1 cellular context compared by ENCODE assay signal in genomic region chr2:167817908-167818307, GRCh38.
A peak's percentile ranks its signal among the peaks of the same experiment; 100 is the strongest.
TF ChIP-seq lines count a peak whose summit lies in the region.

No MANE protein-coding gene starts in this region.

TF ChIP-seq in HepG2, 621 proteins besides CTCF, POLR2A, EP300 and RAD21 (continued from another document):
- TF ChIP-seq PRDM4 (CRISPR knock-in tag; IDR thresholded peaks at IDR 0.05; ENCODE audit: borderline replicate concordance) (no peak), ATF2 (CRISPR knock-in tag; IDR thresholded peaks at IDR 0.05) (no peak), ZSCAN31 (CRISPR knock-in tag; IDR thresholded peaks at IDR 0.05; ENCODE audit: low read depth) (no peak), CEBPZ (IDR thresholded peaks at IDR 0.05; ENCODE audit: low read length) (no peak), PAX8 (CRISPR knock-in tag; IDR thresholded peaks at IDR 0.05; ENCODE audit: borderline replicate concordance) (no peak), ZMAT3 (CRISPR knock-in tag; conservative IDR thresholded peaks at IDR 0.05) (no peak), MIER3 (CRISPR knock-in tag; IDR thresholded peaks at IDR 0.05; ENCODE audit: borderline replicate concordance) (no peak; the same call in 1 of the 2 replicates), ATF7 (IDR thresholded peaks at IDR 0.05) (no peak), ATF7 (CRISPR knock-in tag; IDR thresholded peaks at IDR 0.05) (no peak), CBX2 (IDR thresholded peaks at IDR 0.05; ENCODE audit: low read depth, low read length) (no peak), CBX2 (CRISPR knock-in tag; IDR thresholded peaks at IDR 0.05; ENCODE audit: low read depth) (no peak), ZNF512 (CRISPR knock-in tag; IDR thresholded peaks at IDR 0.05) (no peak), MNT (IDR thresholded peaks at IDR 0.05) (peak; percentile 71), ZNF660 (CRISPR knock-in tag; IDR thresholded peaks at IDR 0.05; ENCODE audit: borderline replicate concordance, low read depth) (no peak), ZNF121 (CRISPR knock-in tag; IDR thresholded peaks at IDR 0.05) (no peak), MLLT10 (CRISPR knock-in tag; IDR thresholded peaks at IDR 0.05) (no peak), RAD51 (IDR thresholded peaks at IDR 0.05; ENCODE audit: borderline replicate concordance) (no peak), ZNF501 (CRISPR knock-in tag; IDR thresholded peaks at IDR 0.05) (no peak), ZFP36L2 (CRISPR knock-in tag; IDR thresholded peaks at IDR 0.05) (no peak), TFAP4 (IDR thresholded peaks at IDR 0.05; ENCODE audit: borderline replicate concordance, low read depth) (no peak), BRCA1 (CRISPR knock-in tag; IDR thresholded peaks at IDR 0.05) (no peak), FOXA3 (CRISPR knock-in tag; IDR thresholded peaks at IDR 0.05) (0 out of 2 replicates have a peak, but pooled peaks have one; percentile 4), KDM1A (CRISPR knock-in tag; IDR thresholded peaks at IDR 0.05) (no peak), NFE2 (CRISPR knock-in tag; IDR thresholded peaks at IDR 0.05) (no peak), ZNF280B (CRISPR knock-in tag; IDR thresholded peaks at IDR 0.05; ENCODE audit: borderline replicate concordance) (no peak), E2F1 (CRISPR knock-in tag; IDR thresholded peaks at IDR 0.05) (no peak), FOXO1 (CRISPR knock-in tag; IDR thresholded peaks at IDR 0.05) (peak; percentile 26; the same call in 1 of the 2 replicates), ZNF614 (CRISPR knock-in tag; IDR thresholded peaks at IDR 0.05; ENCODE audit: borderline replicate concordance) (no peak), THRA (CRISPR knock-in tag; IDR thresholded peaks at IDR 0.05; ENCODE audit: borderline replicate concordance) (peak; percentile 34; the same call in 1 of the 2 replicates), HNF4A (CRISPR knock-in tag; IDR thresholded peaks at IDR 0.05) (peak; percentile 38; the same call in 1 of the 2 replicates), NR2F6 (IDR thresholded peaks at IDR 0.05) (no peak), NR2F6 (CRISPR knock-in tag; IDR thresholded peaks at IDR 0.05) (peak; percentile 17; the same call in 1 of the 2 replicates), DZIP1 (CRISPR knock-in tag; IDR thresholded peaks at IDR 0.05) (no peak)
